Comparison of ENCODE assay signal across 32 cellular contexts in the genomic region with DNA sequence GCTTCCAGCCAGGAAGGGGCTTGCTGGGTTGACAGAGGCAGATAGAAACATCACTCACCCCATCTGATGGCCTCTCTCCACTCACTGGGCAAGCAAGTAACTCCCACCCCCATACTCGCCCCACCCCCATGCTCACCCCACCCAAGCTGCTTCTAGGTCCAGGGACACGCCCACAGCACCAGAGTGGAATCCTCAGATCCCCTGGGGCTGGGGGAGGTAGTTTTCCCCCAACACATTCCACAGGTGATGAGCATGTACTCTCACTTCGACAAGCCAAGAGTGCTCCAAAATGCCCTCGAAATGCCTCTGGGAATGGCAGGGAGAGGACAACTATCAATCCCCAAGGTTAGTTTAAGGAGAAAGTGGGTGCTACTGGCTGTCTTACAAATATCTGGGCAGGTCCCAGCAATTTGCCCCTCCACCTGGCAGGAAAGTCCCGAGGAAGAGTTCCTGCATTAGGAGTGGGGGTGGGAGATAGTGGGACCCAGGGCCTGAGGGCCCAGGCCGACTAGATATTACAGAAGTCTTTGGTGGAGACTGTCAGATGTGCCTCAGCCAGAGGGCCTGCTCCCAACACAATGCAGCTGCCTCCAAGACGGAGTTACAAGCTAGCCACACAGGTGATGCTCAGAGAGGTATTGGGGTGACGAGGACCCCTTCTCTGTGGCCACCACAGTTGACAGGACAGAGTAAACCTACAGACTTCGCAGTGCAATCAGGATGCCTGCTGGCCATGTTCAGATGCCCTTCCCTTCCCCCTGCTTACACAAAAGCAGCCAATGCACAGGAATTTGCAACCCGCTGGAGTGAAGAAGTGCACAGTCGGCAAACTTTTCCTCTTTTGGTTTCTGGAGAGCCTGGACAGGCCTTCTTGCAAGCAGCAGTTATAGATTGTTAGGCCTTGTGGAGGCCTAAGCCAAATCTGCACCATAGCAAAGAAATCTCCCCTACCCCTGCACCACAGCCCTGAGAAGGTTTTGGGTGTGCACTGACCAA. TPM values are rescaled to one million over a fixed set of nuclear protein-coding genes. Genes with fewer than 3 reads are reported as not detected.
DNase-seq lines count a peak whose midpoint lies in the region; ATAC-seq and TF ChIP-seq lines count a peak whose summit lies in the region.
"Had no signal": no experiment of that assay in that cellular context is flagged by ENCODE, and none has a peak within 500 bp of the region (broad histone marks: within the 10 kb centered on the region; RNA-seq: fewer than 3 reads in every experiment).

No MANE protein-coding gene starts in this region.

- H3K4me3 Mint-ChIP-seq in T-helper 17 cell (peak overlapping the region; percentile 49), mesothelial cell of epicardium (no peak overlapping the region)
- H3K4me3 Mint-ChIP-seq: activated CD4-positive, alpha-beta memory T cell treated with anti-CD3 and anti-CD28 coated beads, Interleukin-2, amount 10 ng/mL, durations not matched to agents 7 days and 5 days had no signal

- peaks cover 3% of the 10 kb centered on the region for H3K36me3 Mint-ChIP-seq in T-helper 17 cell (ENCODE audit: low read depth)
- H3K36me3 Mint-ChIP-seq in mesothelial cell of epicardium, result no peaks in the 10 kb centered on the region
- H3K36me3 Mint-ChIP-seq: memory B cell had no signal

- H3K9me3 ChIP-seq in T-helper 17 cell (ENCODE audit: control insufficient read depth, low read length, poor library complexity, severe bottlenecking), result no peaks in the 10 kb centered on the region
- no peaks in the 10 kb centered on the region for H3K9me3 ChIP-seq in spleen
- H3K9me3 ChIP-seq: esophagus squamous epithelium, upper lobe of left lung had no signal

- H3K27ac Mint-ChIP-seq in T-helper 17 cell (no peak overlapping the region), mesothelial cell of epicardium (no peak overlapping the region)
- H3K27ac Mint-ChIP-seq: activated B cell treated with CpG ODN at 0.5 μM for 24 hours; activated CD4-positive, alpha-beta memory T cell treated with anti-CD3 and anti-CD28 coated beads, Interleukin-2, amount 10 ng/mL, durations not matched to agents 7 days and 5 days; memory B cell had no signal

- H3K4me1 ChIP-seq in spleen, result peaks cover 8 to 47% (median 35%) of the 10 kb centered on the region in 6 donors

- H3K27me3 Mint-ChIP-seq in T-helper 17 cell, result peaks cover 75% of the 10 kb centered on the region
- peaks cover 88% of the 10 kb centered on the region for H3K27me3 Mint-ChIP-seq in mesothelial cell of epicardium (ENCODE audit: low read depth)

- no peaks in the 10 kb centered on the region for H3K9me3 Mint-ChIP-seq in mesothelial cell of epicardium
- H3K9me3 Mint-ChIP-seq: activated B cell treated with CpG ODN at 0.5 μM for 24 hours; activated CD4-positive, alpha-beta memory T cell treated with anti-CD3 and anti-CD28 coated beads, Interleukin-2, amount 10 ng/mL, durations not matched to agents 7 days and 5 days; memory B cell had no signal

- intact Hi-C loops in Right ventricle myocardium superior (cut with DNase I), result no loop called here
- intact Hi-C loops in left cardiac atrium (cut with DNase I), result no loop called here
- intact Hi-C loops in spleen (cut with DNase I; ENCODE audit: low total_unique reads), result no loop called here

- no peak for TF ChIP-seq CTCF in mesothelial cell of epicardium (IDR thresholded peaks at IDR 0.05; ENCODE audit: unreplicated experiment)
- no peak for TF ChIP-seq CTCF in spleen (IDR thresholded peaks at IDR 0.05 in 8 of 11, conservative IDR thresholded peaks at IDR 0.05 in 3 of 11)

- H3K27me3 ChIP-seq in spleen (replicated peaks in 1 of 7), result peaks cover 0 to 100% (median 60%) of the 10 kb centered on the region in 7 donors

- peaks cover 11% of the 10 kb centered on the region for H3K4me1 Mint-ChIP-seq in T-helper 17 cell
- H3K4me1 Mint-ChIP-seq in mesothelial cell of epicardium, result peaks cover 22% of the 10 kb centered on the region

- ATAC-seq in Right ventricle myocardium superior (ENCODE audit: poor library complexity) (no peak), left cardiac atrium (no peak), T-helper 17 cell (no peak), HG02588 (IDR thresholded peaks at IDR 0.05; ENCODE audit: unreplicated experiment) (no peak), HG03457 (IDR thresholded peaks at IDR 0.05; ENCODE audit: unreplicated experiment) (no peak)

- DNase-seq in Right ventricle myocardium superior, result peak; percentile 27
- no peak for DNase-seq in left cardiac atrium
- no peak for DNase-seq in T-helper 17 cell
- DNase-seq in mesothelial cell of epicardium (ENCODE audit: low spot score in 2 of 2, unreplicated experiment in 2 of 2), result peak; percentile 5 to 37
- DNase-seq in spleen, result peak; percentile 43
- no peak for DNase-seq in midbrain (lab: John Stamatoyannopoulos, UW)
- DNase-seq: activated B cell treated with CpG ODN at 0.5 μM for 24 hours; activated CD4-positive, alpha-beta memory T cell treated with anti-CD3 and anti-CD28 coated beads, Interleukin-2, amount 10 ng/mL, durations not matched to agents 7 days and 5 days; activated naive CD4-positive, alpha-beta T cell treated with Interleukin-2 at 50 U/mL for 16 hours; anterior cingulate cortex; C1 segment of cervical spinal cord; esophagus squamous epithelium; HCEC 1CT; NCI-H1092 treated with DMSO at 0.1 percent for 48 hours; NCI-H1930; NK-92 treated with Interleukin-12 subunit alpha and Interleukin-12 subunit beta, amount 100 ng/mL, for 24 hours; PC-9; retina; SIG-M5; stimulated activated CD4-positive, alpha-beta T cell treated with anti-CD3 and anti-CD28 coated beads, Interleukin-2, amount 100 ng/mL, for 48 hours; T-helper 9 cell had no signal

- no peak overlapping the region for H3K27ac ChIP-seq in spleen
- H3K27ac ChIP-seq: cardiac muscle cell, esophagus squamous epithelium, PC-9, upper lobe of left lung had no signal

- TF ChIP-seq POLR2A in spleen (IDR thresholded peaks at IDR 0.05), result no peak

- no peak overlapping the region for H3K4me3 ChIP-seq in spleen
- H3K4me3 ChIP-seq: cardiac muscle cell, esophagus squamous epithelium, K562, PC-9, upper lobe of left lung had no signal

- 86 to 94% (median 90%) methylated on average over 11 of the region's 11 CpGs for WGBS in spleen, 5 donors

- H3K36me3 ChIP-seq in spleen, result no peaks in the 10 kb centered on the region
- H3K36me3 ChIP-seq: cardiac muscle cell, esophagus squamous epithelium, upper lobe of left lung had no signal

RNA-seq across cellular contexts. Expression of a gene that starts 2.9 kb away (rescaled TPM):
- 2.3 TPM for total RNA-seq in Right ventricle myocardium superior
- total RNA-seq in left cardiac atrium, result under 1 TPM in 1 of 2 donors, not detected in 1; 0.18 TPM
- total RNA-seq in T-helper 17 cell, result not detected
- total RNA-seq in mesothelial cell of epicardium, result 2.5 to 4.1 TPM (median 3.2 TPM) in 3 replicates
- total RNA-seq in spleen, result 1 to 10 TPM in 2 of 7 donors, under 1 TPM in 1, not detected in 4; 0.57 to 1.0 (median 1.0) TPM
- under 1 TPM in 2 of 3 donors, not detected in 1; 0.17 to 0.20 TPM for polyA plus RNA-seq in spleen
- total RNA-seq: activated B cell treated with CpG ODN at 0.5 μM for 24 hours; activated CD4-positive, alpha-beta memory T cell treated with anti-CD3 and anti-CD28 coated beads, Interleukin-2, amount 10 ng/mL, durations not matched to agents 7 days and 5 days; esophagus squamous epithelium; HT-29; K562; M059J; myocyte; osteocyte; PC-9; subcutaneous adipose tissue had no signal
- polyA plus RNA-seq: K562 had no signal

Comparison
In these comparisons a context has a peak if more than half of its experiments do, and no peak if none do; other contexts are left out.
1. DNase-seq: peak in Right ventricle myocardium superior (single experiment), mesothelial cell of epicardium (2 of 2) and spleen (single experiment); none in left cardiac atrium (single experiment), T-helper 17 cell (0 of 3) and midbrain (single experiment).